ENCODE assay signal across 15 cellular contexts in the genomic region with DNA sequence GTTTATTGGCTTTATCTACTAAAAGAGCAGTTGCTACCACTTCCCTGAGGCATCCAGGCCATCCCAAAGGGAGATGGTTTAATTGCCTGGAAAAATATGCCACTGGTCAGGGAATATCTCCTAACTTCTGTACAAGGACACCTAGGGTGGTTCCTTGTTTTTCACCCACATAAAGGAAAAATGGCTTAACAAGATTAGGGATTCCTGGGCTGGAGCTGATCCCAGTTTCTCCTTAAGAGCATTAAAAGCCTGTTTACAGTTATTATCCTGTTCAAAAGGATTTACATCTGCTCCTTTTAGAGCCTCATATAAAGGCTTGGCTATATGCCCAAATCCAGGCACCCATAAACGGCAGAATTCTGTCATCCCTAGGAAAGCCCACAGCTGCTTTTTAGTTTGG.
"Had no signal": no experiment of that assay in that cellular context is flagged by ENCODE, and none has a peak within 500 bp of the region (broad histone marks: within the 10 kb centered on the region; RNA-seq: fewer than 3 reads in every experiment).

No MANE protein-coding gene starts in this region.

- H3K36me3 ChIP-seq: heart left ventricle, lower lobe of right lung, pancreas, spleen, upper lobe of left lung had no signal

- H3K4me3 ChIP-seq: heart left ventricle, lower lobe of right lung, pancreas, spleen, upper lobe of left lung had no signal

- H3K9me3 ChIP-seq: pancreas had no signal

- H3K4me1 ChIP-seq: heart left ventricle, lower lobe of right lung, pancreas, spleen, upper lobe of left lung had no signal

- H3K36me3 Mint-ChIP-seq: activated CD8-positive, alpha-beta memory T cell treated with anti-CD3 and anti-CD28 coated beads, Interleukin-2, amount 10 ng/mL, durations not matched to agents 7 days and 5 days; activated naive CD4-positive, alpha-beta T cell treated with anti-CD3 and anti-CD28 coated beads, Interleukin-2, amount 10 ng/mL, durations not matched to agents 7 days and 5 days had no signal

- DNase-seq: activated CD4-positive, alpha-beta T cell treated with anti-CD3 and anti-CD28 coated beads, Interleukin-2, amount 50 U/mL, for 48 hours; activated CD8-positive, alpha-beta memory T cell treated with anti-CD3 and anti-CD28 coated beads, Interleukin-2, amount 10 ng/mL, durations not matched to agents 7 days and 5 days; activated naive CD4-positive, alpha-beta T cell treated with anti-CD3 and anti-CD28 coated beads, Interleukin-2, amount 10 ng/mL, durations not matched to agents 7 days and 5 days; activated T-cell treated with anti-CD3 and anti-CD28 coated beads, Interleukin-2, amount 50 U/mL, for 1 hour; dermis blood vessel endothelial cell; effector memory CD8-positive, alpha-beta T cell; heart left ventricle; left cardiac atrium; lower lobe of right lung; midbrain; pancreas; spleen; stimulated activated naive CD8-positive, alpha-beta T cell treated with anti-CD3 and anti-CD28 coated beads, Interleukin-15, amount 100 ng/mL, for 72 hours; upper lobe of left lung had no signal

- ATAC-seq: activated CD8-positive, alpha-beta memory T cell treated with anti-CD3 and anti-CD28 coated beads, Interleukin-2, amount 10 ng/mL, durations not matched to agents 7 days and 5 days; effector memory CD8-positive, alpha-beta T cell; heart left ventricle; left cardiac atrium; lower lobe of right lung; pancreas; sciatic nerve; stimulated activated naive CD8-positive, alpha-beta T cell treated with anti-CD3 and anti-CD28 coated beads, Interleukin-15, amount 100 ng/mL, for 72 hours had no signal

- H3K27ac Mint-ChIP-seq: activated CD8-positive, alpha-beta memory T cell treated with anti-CD3 and anti-CD28 coated beads, Interleukin-2, amount 10 ng/mL, durations not matched to agents 7 days and 5 days; activated naive CD4-positive, alpha-beta T cell treated with anti-CD3 and anti-CD28 coated beads, Interleukin-2, amount 10 ng/mL, durations not matched to agents 7 days and 5 days; effector memory CD8-positive, alpha-beta T cell; stimulated activated naive CD8-positive, alpha-beta T cell treated with anti-CD3 and anti-CD28 coated beads, Interleukin-15, amount 100 ng/mL, for 72 hours had no signal

- H3K4me3 Mint-ChIP-seq: activated CD8-positive, alpha-beta memory T cell treated with anti-CD3 and anti-CD28 coated beads, Interleukin-2, amount 10 ng/mL, durations not matched to agents 7 days and 5 days; activated naive CD4-positive, alpha-beta T cell treated with anti-CD3 and anti-CD28 coated beads, Interleukin-2, amount 10 ng/mL, durations not matched to agents 7 days and 5 days; effector memory CD8-positive, alpha-beta T cell; stimulated activated naive CD8-positive, alpha-beta T cell treated with anti-CD3 and anti-CD28 coated beads, Interleukin-15, amount 100 ng/mL, for 72 hours had no signal

- H3K4me1 Mint-ChIP-seq: activated CD8-positive, alpha-beta memory T cell treated with anti-CD3 and anti-CD28 coated beads, Interleukin-2, amount 10 ng/mL, durations not matched to agents 7 days and 5 days; activated naive CD4-positive, alpha-beta T cell treated with anti-CD3 and anti-CD28 coated beads, Interleukin-2, amount 10 ng/mL, durations not matched to agents 7 days and 5 days; stimulated activated naive CD8-positive, alpha-beta T cell treated with anti-CD3 and anti-CD28 coated beads, Interleukin-15, amount 100 ng/mL, for 72 hours had no signal
